Comparison of ENCODE assay signal across 1 cellular context in the genomic region with DNA sequence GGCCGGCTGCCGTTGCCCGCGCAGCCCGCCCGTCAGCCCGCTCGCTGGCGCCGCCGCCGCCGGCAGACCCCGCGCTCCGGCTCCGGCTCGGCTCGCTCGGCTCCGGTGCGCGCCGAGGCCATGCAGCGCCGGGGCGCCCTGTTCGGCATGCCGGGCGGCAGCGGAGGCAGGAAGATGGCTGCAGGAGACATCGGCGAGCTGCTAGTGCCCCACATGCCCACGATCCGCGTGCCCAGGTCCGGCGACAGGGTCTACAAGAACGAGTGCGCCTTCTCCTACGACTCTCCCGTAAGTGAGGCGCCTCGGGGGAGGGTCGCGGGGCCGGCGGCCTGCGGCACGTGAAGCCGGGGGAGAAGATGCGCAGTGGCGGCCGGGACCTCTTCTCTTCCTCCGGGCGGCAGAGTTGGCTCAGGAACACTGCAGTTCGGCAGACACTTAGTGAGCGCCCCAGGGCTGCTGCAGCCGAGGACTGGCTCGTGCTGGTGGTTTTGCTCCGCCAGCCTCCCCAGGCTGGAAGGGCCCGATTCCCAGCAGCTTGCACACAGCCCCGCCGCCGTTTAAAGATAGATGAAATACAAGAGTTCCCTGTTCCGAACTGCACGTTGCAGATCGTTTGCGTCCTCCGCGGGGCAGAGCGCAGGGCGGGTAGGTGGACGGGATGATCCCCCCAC.
TF ChIP-seq lines count a peak whose summit lies in the region.

No MANE protein-coding gene starts in this region.

TF ChIP-seq in WTC11, 78 proteins besides CTCF, POLR2A, EP300 and RAD21 (continued from another document and continues in another):
- TF ChIP-seq, protein P1, sequence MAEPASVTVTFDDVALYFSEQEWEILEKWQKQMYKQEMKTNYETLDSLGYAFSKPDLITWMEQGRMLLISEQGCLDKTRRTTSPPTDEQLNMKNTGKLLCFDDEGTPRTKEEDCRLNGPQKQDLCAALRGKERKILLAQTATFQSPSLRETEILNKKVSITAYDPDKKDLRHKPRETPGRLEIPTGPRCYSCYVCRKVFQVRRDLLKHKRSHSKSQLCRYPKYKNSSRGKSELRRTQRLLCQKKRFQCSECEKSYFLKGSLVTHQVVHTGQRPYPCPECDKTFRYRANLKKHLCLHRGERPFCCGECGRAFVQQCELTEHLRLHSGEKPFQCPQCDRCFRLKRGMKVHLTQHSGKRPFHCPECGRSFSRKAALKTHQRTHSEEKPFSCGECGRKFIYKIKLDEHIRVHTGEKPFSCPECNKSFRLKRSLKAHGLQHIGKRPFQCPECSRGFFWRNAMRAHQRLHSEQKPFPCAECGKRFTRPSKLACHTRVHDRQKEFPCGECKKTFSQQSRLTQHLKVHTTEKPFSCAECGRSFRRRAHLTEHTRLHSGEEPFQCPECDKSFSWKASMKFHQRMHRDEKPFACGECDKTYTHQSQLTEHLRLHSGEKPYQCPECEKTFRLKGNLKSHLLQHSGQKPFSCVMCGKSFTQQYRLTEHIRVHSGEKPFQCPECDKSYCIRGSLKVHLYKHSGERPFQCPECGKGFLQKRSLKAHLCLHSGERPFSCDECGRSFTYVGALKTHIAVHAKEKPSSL (CRISPR knock-in tag; conservative IDR thresholded peaks at IDR 0.05) = no peak
- TF ChIP-seq, protein P2, sequence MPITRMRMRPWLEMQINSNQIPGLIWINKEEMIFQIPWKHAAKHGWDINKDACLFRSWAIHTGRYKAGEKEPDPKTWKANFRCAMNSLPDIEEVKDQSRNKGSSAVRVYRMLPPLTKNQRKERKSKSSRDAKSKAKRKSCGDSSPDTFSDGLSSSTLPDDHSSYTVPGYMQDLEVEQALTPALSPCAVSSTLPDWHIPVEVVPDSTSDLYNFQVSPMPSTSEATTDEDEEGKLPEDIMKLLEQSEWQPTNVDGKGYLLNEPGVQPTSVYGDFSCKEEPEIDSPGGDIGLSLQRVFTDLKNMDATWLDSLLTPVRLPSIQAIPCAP (CRISPR knock-in tag; IDR thresholded peaks at IDR 0.05) = 0 out of 2 replicates have a peak, but pooled peaks have one; percentile 24
- TF ChIP-seq, protein P3, sequence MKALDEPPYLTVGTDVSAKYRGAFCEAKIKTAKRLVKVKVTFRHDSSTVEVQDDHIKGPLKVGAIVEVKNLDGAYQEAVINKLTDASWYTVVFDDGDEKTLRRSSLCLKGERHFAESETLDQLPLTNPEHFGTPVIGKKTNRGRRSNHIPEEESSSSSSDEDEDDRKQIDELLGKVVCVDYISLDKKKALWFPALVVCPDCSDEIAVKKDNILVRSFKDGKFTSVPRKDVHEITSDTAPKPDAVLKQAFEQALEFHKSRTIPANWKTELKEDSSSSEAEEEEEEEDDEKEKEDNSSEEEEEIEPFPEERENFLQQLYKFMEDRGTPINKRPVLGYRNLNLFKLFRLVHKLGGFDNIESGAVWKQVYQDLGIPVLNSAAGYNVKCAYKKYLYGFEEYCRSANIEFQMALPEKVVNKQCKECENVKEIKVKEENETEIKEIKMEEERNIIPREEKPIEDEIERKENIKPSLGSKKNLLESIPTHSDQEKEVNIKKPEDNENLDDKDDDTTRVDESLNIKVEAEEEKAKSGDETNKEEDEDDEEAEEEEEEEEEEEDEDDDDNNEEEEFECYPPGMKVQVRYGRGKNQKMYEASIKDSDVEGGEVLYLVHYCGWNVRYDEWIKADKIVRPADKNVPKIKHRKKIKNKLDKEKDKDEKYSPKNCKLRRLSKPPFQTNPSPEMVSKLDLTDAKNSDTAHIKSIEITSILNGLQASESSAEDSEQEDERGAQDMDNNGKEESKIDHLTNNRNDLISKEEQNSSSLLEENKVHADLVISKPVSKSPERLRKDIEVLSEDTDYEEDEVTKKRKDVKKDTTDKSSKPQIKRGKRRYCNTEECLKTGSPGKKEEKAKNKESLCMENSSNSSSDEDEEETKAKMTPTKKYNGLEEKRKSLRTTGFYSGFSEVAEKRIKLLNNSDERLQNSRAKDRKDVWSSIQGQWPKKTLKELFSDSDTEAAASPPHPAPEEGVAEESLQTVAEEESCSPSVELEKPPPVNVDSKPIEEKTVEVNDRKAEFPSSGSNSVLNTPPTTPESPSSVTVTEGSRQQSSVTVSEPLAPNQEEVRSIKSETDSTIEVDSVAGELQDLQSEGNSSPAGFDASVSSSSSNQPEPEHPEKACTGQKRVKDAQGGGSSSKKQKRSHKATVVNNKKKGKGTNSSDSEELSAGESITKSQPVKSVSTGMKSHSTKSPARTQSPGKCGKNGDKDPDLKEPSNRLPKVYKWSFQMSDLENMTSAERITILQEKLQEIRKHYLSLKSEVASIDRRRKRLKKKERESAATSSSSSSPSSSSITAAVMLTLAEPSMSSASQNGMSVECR (CRISPR knock-in tag; IDR thresholded peaks at IDR 0.05; ENCODE audit: borderline replicate concordance) = peak; percentile 20; the same call in 1 of the 2 replicates
- TF ChIP-seq EMX1 (CRISPR knock-in tag; IDR thresholded peaks at IDR 0.05) (no peak), ZNF396 (CRISPR knock-in tag; IDR thresholded peaks at IDR 0.05; ENCODE audit: borderline replicate concordance) (no peak), JAZF1 (CRISPR knock-in tag; IDR thresholded peaks at IDR 0.05) (no peak), CBFB (CRISPR knock-in tag; IDR thresholded peaks at IDR 0.05; ENCODE audit: low read depth) (no peak), NR2C2 (CRISPR knock-in tag; IDR thresholded peaks at IDR 0.05) (no peak), PRRX2 (CRISPR knock-in tag; IDR thresholded peaks at IDR 0.05) (no peak), SP1 (CRISPR knock-in tag; conservative IDR thresholded peaks at IDR 0.05) (peak; percentile 9; the same call in 1 of the 2 replicates), OVOL2 (CRISPR knock-in tag; IDR thresholded peaks at IDR 0.05; ENCODE audit: borderline replicate concordance) (no peak), TEAD1 (CRISPR knock-in tag; IDR thresholded peaks at IDR 0.05) (no peak; the same call in 1 of the 2 replicates), ESRRA (CRISPR knock-in tag; IDR thresholded peaks at IDR 0.05; ENCODE audit: borderline replicate concordance) (no peak), NR3C1 (CRISPR knock-in tag; conservative IDR thresholded peaks at IDR 0.05; ENCODE audit: low read depth) (no peak), GTF2I (CRISPR knock-in tag; conservative IDR thresholded peaks at IDR 0.05) (no peak), ZNF121 (CRISPR knock-in tag; IDR thresholded peaks at IDR 0.05) (no peak), ZNF263 (CRISPR knock-in tag; IDR thresholded peaks at IDR 0.05; ENCODE audit: low read depth) (no peak), NR1H2 (CRISPR knock-in tag; IDR thresholded peaks at IDR 0.05) (no peak)
- TF ChIP-seq, protein P4, sequence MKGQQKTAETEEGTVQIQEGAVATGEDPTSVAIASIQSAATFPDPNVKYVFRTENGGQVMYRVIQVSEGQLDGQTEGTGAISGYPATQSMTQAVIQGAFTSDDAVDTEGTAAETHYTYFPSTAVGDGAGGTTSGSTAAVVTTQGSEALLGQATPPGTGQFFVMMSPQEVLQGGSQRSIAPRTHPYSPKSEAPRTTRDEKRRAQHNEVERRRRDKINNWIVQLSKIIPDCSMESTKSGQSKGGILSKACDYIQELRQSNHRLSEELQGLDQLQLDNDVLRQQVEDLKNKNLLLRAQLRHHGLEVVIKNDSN (CRISPR knock-in tag; IDR thresholded peaks at IDR 0.05) = peak; percentile 72
- TF ChIP-seq, protein P5, sequence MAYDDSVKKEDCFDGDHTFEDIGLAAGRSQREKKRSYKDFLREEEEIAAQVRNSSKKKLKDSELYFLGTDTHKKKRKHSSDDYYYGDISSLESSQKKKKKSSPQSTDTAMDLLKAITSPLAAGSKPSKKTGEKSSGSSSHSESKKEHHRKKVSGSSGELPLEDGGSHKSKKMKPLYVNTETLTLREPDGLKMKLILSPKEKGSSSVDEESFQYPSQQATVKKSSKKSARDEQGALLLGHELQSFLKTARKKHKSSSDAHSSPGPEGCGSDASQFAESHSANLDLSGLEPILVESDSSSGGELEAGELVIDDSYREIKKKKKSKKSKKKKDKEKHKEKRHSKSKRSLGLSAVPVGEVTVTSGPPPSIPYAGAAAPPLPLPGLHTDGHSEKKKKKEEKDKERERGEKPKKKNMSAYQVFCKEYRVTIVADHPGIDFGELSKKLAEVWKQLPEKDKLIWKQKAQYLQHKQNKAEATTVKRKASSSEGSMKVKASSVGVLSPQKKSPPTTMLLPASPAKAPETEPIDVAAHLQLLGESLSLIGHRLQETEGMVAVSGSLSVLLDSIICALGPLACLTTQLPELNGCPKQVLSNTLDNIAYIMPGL (CRISPR knock-in tag; IDR thresholded peaks at IDR 0.05) = 0 out of 2 replicates have a peak, but pooled peaks have one; percentile 81
- TF ChIP-seq, protein P6, sequence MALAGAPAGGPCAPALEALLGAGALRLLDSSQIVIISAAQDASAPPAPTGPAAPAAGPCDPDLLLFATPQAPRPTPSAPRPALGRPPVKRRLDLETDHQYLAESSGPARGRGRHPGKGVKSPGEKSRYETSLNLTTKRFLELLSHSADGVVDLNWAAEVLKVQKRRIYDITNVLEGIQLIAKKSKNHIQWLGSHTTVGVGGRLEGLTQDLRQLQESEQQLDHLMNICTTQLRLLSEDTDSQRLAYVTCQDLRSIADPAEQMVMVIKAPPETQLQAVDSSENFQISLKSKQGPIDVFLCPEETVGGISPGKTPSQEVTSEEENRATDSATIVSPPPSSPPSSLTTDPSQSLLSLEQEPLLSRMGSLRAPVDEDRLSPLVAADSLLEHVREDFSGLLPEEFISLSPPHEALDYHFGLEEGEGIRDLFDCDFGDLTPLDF (CRISPR knock-in tag; IDR thresholded peaks at IDR 0.05) = no peak; the same call in 1 of the 2 replicates
- TF ChIP-seq, protein P7, sequence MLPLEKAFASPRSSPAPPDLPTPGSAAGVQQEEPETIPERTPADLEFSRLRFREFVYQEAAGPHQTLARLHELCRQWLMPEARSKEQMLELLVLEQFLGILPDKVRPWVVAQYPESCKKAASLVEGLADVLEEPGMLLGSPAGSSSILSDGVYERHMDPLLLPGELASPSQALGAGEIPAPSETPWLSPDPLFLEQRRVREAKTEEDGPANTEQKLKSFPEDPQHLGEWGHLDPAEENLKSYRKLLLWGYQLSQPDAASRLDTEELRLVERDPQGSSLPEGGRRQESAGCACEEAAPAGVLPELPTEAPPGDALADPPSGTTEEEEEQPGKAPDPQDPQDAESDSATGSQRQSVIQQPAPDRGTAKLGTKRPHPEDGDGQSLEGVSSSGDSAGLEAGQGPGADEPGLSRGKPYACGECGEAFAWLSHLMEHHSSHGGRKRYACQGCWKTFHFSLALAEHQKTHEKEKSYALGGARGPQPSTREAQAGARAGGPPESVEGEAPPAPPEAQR (CRISPR knock-in tag; IDR thresholded peaks at IDR 0.05) = no peak
- TF ChIP-seq, protein P8, sequence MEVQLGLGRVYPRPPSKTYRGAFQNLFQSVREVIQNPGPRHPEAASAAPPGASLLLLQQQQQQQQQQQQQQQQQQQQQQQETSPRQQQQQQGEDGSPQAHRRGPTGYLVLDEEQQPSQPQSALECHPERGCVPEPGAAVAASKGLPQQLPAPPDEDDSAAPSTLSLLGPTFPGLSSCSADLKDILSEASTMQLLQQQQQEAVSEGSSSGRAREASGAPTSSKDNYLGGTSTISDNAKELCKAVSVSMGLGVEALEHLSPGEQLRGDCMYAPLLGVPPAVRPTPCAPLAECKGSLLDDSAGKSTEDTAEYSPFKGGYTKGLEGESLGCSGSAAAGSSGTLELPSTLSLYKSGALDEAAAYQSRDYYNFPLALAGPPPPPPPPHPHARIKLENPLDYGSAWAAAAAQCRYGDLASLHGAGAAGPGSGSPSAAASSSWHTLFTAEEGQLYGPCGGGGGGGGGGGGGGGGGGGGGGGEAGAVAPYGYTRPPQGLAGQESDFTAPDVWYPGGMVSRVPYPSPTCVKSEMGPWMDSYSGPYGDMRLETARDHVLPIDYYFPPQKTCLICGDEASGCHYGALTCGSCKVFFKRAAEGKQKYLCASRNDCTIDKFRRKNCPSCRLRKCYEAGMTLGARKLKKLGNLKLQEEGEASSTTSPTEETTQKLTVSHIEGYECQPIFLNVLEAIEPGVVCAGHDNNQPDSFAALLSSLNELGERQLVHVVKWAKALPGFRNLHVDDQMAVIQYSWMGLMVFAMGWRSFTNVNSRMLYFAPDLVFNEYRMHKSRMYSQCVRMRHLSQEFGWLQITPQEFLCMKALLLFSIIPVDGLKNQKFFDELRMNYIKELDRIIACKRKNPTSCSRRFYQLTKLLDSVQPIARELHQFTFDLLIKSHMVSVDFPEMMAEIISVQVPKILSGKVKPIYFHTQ (CRISPR knock-in tag; IDR thresholded peaks at IDR 0.05) = no peak
- TF ChIP-seq, protein P9, sequence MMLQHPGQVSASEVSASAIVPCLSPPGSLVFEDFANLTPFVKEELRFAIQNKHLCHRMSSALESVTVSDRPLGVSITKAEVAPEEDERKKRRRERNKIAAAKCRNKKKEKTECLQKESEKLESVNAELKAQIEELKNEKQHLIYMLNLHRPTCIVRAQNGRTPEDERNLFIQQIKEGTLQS (CRISPR knock-in tag; conservative IDR thresholded peaks at IDR 0.05) = no peak
- TF ChIP-seq, protein P10, sequence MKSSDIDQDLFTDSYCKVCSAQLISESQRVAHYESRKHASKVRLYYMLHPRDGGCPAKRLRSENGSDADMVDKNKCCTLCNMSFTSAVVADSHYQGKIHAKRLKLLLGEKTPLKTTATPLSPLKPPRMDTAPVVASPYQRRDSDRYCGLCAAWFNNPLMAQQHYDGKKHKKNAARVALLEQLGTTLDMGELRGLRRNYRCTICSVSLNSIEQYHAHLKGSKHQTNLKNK (CRISPR knock-in tag; IDR thresholded peaks at IDR 0.05) = no peak
- TF ChIP-seq, protein P11, sequence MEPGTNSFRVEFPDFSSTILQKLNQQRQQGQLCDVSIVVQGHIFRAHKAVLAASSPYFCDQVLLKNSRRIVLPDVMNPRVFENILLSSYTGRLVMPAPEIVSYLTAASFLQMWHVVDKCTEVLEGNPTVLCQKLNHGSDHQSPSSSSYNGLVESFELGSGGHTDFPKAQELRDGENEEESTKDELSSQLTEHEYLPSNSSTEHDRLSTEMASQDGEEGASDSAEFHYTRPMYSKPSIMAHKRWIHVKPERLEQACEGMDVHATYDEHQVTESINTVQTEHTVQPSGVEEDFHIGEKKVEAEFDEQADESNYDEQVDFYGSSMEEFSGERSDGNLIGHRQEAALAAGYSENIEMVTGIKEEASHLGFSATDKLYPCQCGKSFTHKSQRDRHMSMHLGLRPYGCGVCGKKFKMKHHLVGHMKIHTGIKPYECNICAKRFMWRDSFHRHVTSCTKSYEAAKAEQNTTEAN (CRISPR knock-in tag; IDR thresholded peaks at IDR 0.05) = no peak
- TF ChIP-seq, protein P12, sequence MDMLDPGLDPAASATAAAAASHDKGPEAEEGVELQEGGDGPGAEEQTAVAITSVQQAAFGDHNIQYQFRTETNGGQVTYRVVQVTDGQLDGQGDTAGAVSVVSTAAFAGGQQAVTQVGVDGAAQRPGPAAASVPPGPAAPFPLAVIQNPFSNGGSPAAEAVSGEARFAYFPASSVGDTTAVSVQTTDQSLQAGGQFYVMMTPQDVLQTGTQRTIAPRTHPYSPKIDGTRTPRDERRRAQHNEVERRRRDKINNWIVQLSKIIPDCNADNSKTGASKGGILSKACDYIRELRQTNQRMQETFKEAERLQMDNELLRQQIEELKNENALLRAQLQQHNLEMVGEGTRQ (CRISPR knock-in tag; IDR thresholded peaks at IDR 0.05) = peak; percentile 52
